ENCODE assay signal across 16 cellular contexts in the genomic region with DNA sequence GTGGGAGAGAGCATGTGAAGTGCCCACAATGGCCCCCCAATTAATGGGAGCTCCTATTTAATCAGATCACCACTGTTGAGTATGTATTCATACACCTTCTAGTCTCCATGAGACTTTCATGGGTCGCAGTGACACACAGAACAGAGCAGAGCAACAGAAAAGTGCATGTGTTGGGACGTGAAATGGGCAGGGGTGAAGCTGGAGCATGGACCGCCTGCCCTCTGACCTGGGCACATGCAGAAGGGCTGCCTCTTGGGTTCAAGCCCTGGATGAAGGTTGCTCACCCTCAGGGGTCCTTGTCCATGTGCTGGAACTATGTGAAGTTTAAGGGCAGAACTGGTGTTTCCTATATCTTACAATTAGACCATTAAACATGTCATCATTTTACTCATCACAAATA.
DNase-seq lines count a peak whose midpoint lies in the region; ATAC-seq and TF ChIP-seq lines count a peak whose summit lies in the region.
"Had no signal": no experiment of that assay in that cellular context is flagged by ENCODE, and none has a peak within 500 bp of the region (broad histone marks: within the 10 kb centered on the region; RNA-seq: fewer than 3 reads in every experiment).

No MANE protein-coding gene starts in this region.

- ATAC-seq in left cardiac atrium: no peak
- no peak for ATAC-seq in GM18868 (IDR thresholded peaks at IDR 0.05; ENCODE audit: unreplicated experiment)
- ATAC-seq: A549; CD8-positive, alpha-beta T cell had no signal

- H2AK5ac ChIP-seq in neuronal stem cell (ENCODE audit: low read depth, low read length): peak overlapping the region; percentile 77

- H3K9ac ChIP-seq in neuronal stem cell (ENCODE audit: low read depth, low read length, poor library complexity): no peak overlapping the region
- H3K9ac ChIP-seq: BLaER1 treated with 17β-estradiol and CSF1 and Interleukin-3, amounts not matched to agents 10 nM and 100 nM had no signal

- no peak overlapping the region for H3K23ac ChIP-seq in neuronal stem cell (ENCODE audit: low read depth, low read length, poor library complexity)

- DNase-seq in right atrium auricular region (ENCODE audit: low spot score) (peak; percentile 34), left cardiac atrium (no peak), neuronal stem cell (ENCODE audit: low spot score) (no peak), SJCRH30 (no peak)
- DNase-seq: AML-193; Caco-2; Calu3; CD4-positive, alpha-beta T cell; CD8-positive, alpha-beta T cell; DMS79 treated with DMSO at 0.1 percent for 48 hours; GF-D8 had no signal

- H3K27ac ChIP-seq in right atrium auricular region (no peak overlapping the region), neuronal stem cell (replicated peaks; ENCODE audit: low read length) (no peak overlapping the region), SJCRH30 (no peak overlapping the region)
- H3K27ac ChIP-seq: 22Rv1; A549; BLaER1 treated with 17β-estradiol and CSF1 and Interleukin-3, amounts not matched to agents 10 nM and 100 nM; C4-2B had no signal

- intact Hi-C loops in left cardiac atrium (cut with DNase I): loop anchor here in 1 of 2 donors (5.0 kb wide), 1 partner anchor 631 kb away; no protein-coding TSS in a partner anchor

- no peak overlapping the region for H4K8ac ChIP-seq in neuronal stem cell (ENCODE audit: low read depth, low read length)

- no peak overlapping the region for H2BK5ac ChIP-seq in neuronal stem cell (ENCODE audit: low read length)

- H3K36me3 ChIP-seq in right atrium auricular region: no peaks in the 10 kb centered on the region
- no peaks in the 10 kb centered on the region for H3K36me3 ChIP-seq in neuronal stem cell (replicated peaks in 1 of 2; ENCODE audit: control insufficient read depth in 2 of 2, insufficient read depth in 2 of 2, low read length in 2 of 2)
- H3K36me3 ChIP-seq in SJCRH30: no peaks in the 10 kb centered on the region
- H3K36me3 ChIP-seq: BLaER1 treated with 17β-estradiol and CSF1 and Interleukin-3, amounts not matched to agents 10 nM and 100 nM had no signal

- no peak overlapping the region for H3K18ac ChIP-seq in neuronal stem cell (ENCODE audit: low read length)

- H3K4me1 ChIP-seq in right atrium auricular region: no peaks in the 10 kb centered on the region
- H3K4me1 ChIP-seq in neuronal stem cell (ENCODE audit: control insufficient read depth in 2 of 2, insufficient read depth in 1 of 2, low read depth in 1 of 2, low read length in 2 of 2): no peaks in the 10 kb centered on the region
- H3K4me1 ChIP-seq in SJCRH30: no peaks in the 10 kb centered on the region
- H3K4me1 ChIP-seq: A549, Caco-2 had no signal

- no peak overlapping the region for H3K4me2 ChIP-seq in neuronal stem cell (ENCODE audit: insufficient read depth, low read length, poor library complexity, severe bottlenecking)
- H3K4me2 ChIP-seq: A549; BLaER1 treated with 17β-estradiol and CSF1 and Interleukin-3, amounts not matched to agents 10 nM and 100 nM had no signal

- no peaks in the 10 kb centered on the region for H3K27me3 ChIP-seq in right atrium auricular region
- H3K27me3 ChIP-seq in neuronal stem cell (ENCODE audit: control insufficient read depth in 3 of 3, insufficient read depth in 3 of 3, low read depth in 1 of 3, low read length in 3 of 3): no peaks in the 10 kb centered on the region
- 0 out of 2 replicates have a peak, but pooled peaks cover 3% of the 10 kb centered on the region for H3K27me3 ChIP-seq in SJCRH30
- H3K27me3 ChIP-seq: BLaER1 treated with 17β-estradiol and CSF1 and Interleukin-3, amounts not matched to agents 10 nM and 100 nM had no signal

- H3K9me3 ChIP-seq in right atrium auricular region (peaks cover 0 to 4% of the 10 kb centered on the region in 2 donors), neuronal stem cell (replicated peaks in 1 of 2; ENCODE audit: control insufficient read depth in 2 of 2, insufficient read depth in 1 of 2, low read depth in 1 of 2, low read length in 2 of 2) (peaks cover 0 to 2% of the 10 kb centered on the region in 2 donors), SJCRH30 (replicated peaks) (no peaks in the 10 kb centered on the region)

- H2BK15ac ChIP-seq in neuronal stem cell (ENCODE audit: low read length): peak overlapping the region; percentile 71

- H2AFZ ChIP-seq in neuronal stem cell (ENCODE audit: low read length): no peak overlapping the region

- no peak overlapping the region for H2BK12ac ChIP-seq in neuronal stem cell (ENCODE audit: low read length)

- no peak overlapping the region for H3K4ac ChIP-seq in neuronal stem cell (ENCODE audit: low read length)

- H3K14ac ChIP-seq in neuronal stem cell (ENCODE audit: low read length): no peak overlapping the region

- no peak for TF ChIP-seq CTCF in right atrium auricular region (IDR thresholded peaks at IDR 0.05)

- no peak overlapping the region for H3K4me3 ChIP-seq in right atrium auricular region
- H3K4me3 ChIP-seq in neuronal stem cell (ENCODE audit: low read length in 2 of 2): no peak overlapping the region
- H3K4me3 ChIP-seq in SJCRH30: no peak overlapping the region
- H3K4me3 ChIP-seq: A549; BLaER1 treated with 17β-estradiol and CSF1 and Interleukin-3, amounts not matched to agents 10 nM and 100 nM had no signal

- H4K91ac ChIP-seq in neuronal stem cell (ENCODE audit: low read depth, low read length, poor library complexity): no peak overlapping the region

- no CpG with 5 or more reads among the region's 3 CpGs for WGBS in neuronal stem cell (ENCODE audit: extremely low coverage in 2 of 2, insufficient read length in 2 of 2, insufficient replicate concordance in 1 of 2), 2 donors

- no peak overlapping the region for H2BK120ac ChIP-seq in neuronal stem cell (ENCODE audit: low read depth, low read length)

- no peaks in the 10 kb centered on the region for H3K79me1 ChIP-seq in neuronal stem cell (ENCODE audit: low read depth, low read length)
